19 cellular contexts compared by ENCODE assay signal in the genomic region with DNA sequence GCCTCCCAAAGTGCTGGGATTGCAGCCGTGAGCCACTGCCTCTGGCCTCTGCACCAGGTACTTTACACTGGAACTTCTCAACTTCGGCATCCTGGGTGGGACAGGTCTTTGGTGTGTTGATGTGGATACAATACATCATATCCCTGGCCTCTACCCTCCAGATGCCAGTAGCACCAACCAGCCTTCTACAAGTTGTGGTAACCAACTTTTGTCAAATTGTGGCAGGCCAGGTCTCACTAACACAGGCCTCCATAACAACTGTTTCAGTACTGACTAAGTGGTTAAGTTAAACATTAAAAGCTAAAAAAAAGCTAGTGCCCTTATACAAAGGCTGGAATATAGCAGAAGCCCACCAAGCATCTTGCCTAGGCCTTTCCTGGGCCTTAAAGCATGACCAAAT.
DNase-seq lines count a peak whose midpoint lies in the region; ATAC-seq, FAIRE-seq and TF ChIP-seq lines count a peak whose summit lies in the region.
"Had no signal": no experiment of that assay in that cellular context is flagged by ENCODE, and none has a peak within 500 bp of the region (broad histone marks: within the 10 kb centered on the region; RNA-seq: fewer than 3 reads in every experiment).

No MANE protein-coding gene starts in this region.

- TF ChIP-seq EP300 in esophagus muscularis mucosa (IDR thresholded peaks at IDR 0.05), result no peak

- H3K9me3 Mint-ChIP-seq in activated T-helper 1 cell treated with anti-CD3 and anti-CD28 coated beads, Interleukin-12 subunit alpha, Interleukin-12 subunit beta, Interleukin-2, Interleukin-4 antibody, amounts not matched to agents 30 ng/mL and 10 ng/mL and 1 ng/mL, durations not matched to agents 14 hours and 24 hours and 36 hours, result no peaks in the 10 kb centered on the region
- H3K9me3 Mint-ChIP-seq in Caco-2 (ENCODE audit: unreplicated experiment), result no peaks in the 10 kb centered on the region

- H3K9me3 ChIP-seq in BLaER1 treated with 17β-estradiol and CSF1 and Interleukin-3, amounts not matched to agents 10 nM and 100 nM (replicated peaks in 1 of 11), result peaks cover 0 to 28% (median 12%) of the 10 kb centered on the region in 11 experiments; a peak in 16 of 22 replicates
- H3K9me3 ChIP-seq in neutrophil (no peaks in the 10 kb centered on the region), Caco-2 (peaks cover 14% of the 10 kb centered on the region), esophagus muscularis mucosa (peaks cover 0 to 4% (median 0%) of the 10 kb centered on the region in 4 donors)
- H3K9me3 ChIP-seq: A549, SK-N-SH had no signal

- peak overlapping the region in 8 of 11 experiments; percentile 76 to 91 (median 84); a peak in 16 of 22 replicates for H3K4me2 ChIP-seq in BLaER1 treated with 17β-estradiol and CSF1 and Interleukin-3, amounts not matched to agents 10 nM and 100 nM
- H3K4me2 ChIP-seq: A549, KMS-11, SK-N-SH had no signal

- no peak for TF ChIP-seq CTCF in neutrophil (IDR thresholded peaks at IDR 0.05)
- TF ChIP-seq CTCF in Caco-2 (IDR thresholded peaks at IDR 0.05; ENCODE audit: insufficient read depth in 1 of 2, low read depth in 1 of 2, low read length in 1 of 2, severe bottlenecking in 1 of 2, unreplicated experiment in 1 of 2), result no peak
- TF ChIP-seq CTCF in esophagus muscularis mucosa (IDR thresholded peaks at IDR 0.05), result no peak

- H3K4me3 ChIP-seq in BLaER1 treated with 17β-estradiol and CSF1 and Interleukin-3, amounts not matched to agents 10 nM and 100 nM, result no peak overlapping the region
- H3K4me3 ChIP-seq in neutrophil (ENCODE audit: low read depth in 1 of 2, low read length in 1 of 2) (no peak overlapping the region), Caco-2 (ENCODE audit: low read depth, low read length) (no peak overlapping the region), esophagus muscularis mucosa (no peak overlapping the region)
- H3K4me3 ChIP-seq: A549 had no signal

- no peak overlapping the region for H3K4me3 Mint-ChIP-seq in activated T-helper 1 cell treated with anti-CD3 and anti-CD28 coated beads, Interleukin-12 subunit alpha, Interleukin-12 subunit beta, Interleukin-2, Interleukin-4 antibody, amounts not matched to agents 30 ng/mL and 10 ng/mL and 1 ng/mL, durations not matched to agents 14 hours and 24 hours and 36 hours
- no peak overlapping the region for H3K4me3 Mint-ChIP-seq in Caco-2 (ENCODE audit: unreplicated experiment)
- H3K4me3 Mint-ChIP-seq: H9 had no signal

- WGBS in esophagus muscularis mucosa, result 100% methylated on average over 1 of the region's 2 CpGs

- peak overlapping the region; percentile 21 for H3K27ac Mint-ChIP-seq in activated T-helper 1 cell treated with anti-CD3 and anti-CD28 coated beads, Interleukin-12 subunit alpha, Interleukin-12 subunit beta, Interleukin-2, Interleukin-4 antibody, amounts not matched to agents 30 ng/mL and 10 ng/mL and 1 ng/mL, durations not matched to agents 14 hours and 24 hours and 36 hours
- no peak overlapping the region for H3K27ac Mint-ChIP-seq in Caco-2 (ENCODE audit: unreplicated experiment)
- H3K27ac Mint-ChIP-seq: H9 had no signal

- CTCF ChIA-PET in Caco-2 (lab: Charles Lee), result interaction anchor here (1.1 kb wide), 1 partner anchor 174 kb away, joined by 4 read pairs; no protein-coding TSS in a partner anchor

- peaks cover 40 to 77% (median 72%) of the 10 kb centered on the region in 10 experiments for H3K4me1 ChIP-seq in BLaER1 treated with 17β-estradiol and CSF1 and Interleukin-3, amounts not matched to agents 10 nM and 100 nM
- H3K4me1 ChIP-seq in neutrophil (ENCODE audit: control insufficient read depth in 1 of 2, insufficient read depth in 1 of 2, low read depth in 1 of 2, low read length in 1 of 2) (peaks cover 57 to 58% of the 10 kb centered on the region in 2 experiments), Caco-2 (peaks cover 40% of the 10 kb centered on the region), esophagus muscularis mucosa (peaks cover 0 to 6% (median 3%) of the 10 kb centered on the region in 4 donors)

- FAIRE-seq in RCC 7860 (lab: Jason Lieb, UNC), result no peak
- FAIRE-seq: A549, HepG2 had no signal

- H3K36me3 ChIP-seq in BLaER1 treated with 17β-estradiol and CSF1 and Interleukin-3, amounts not matched to agents 10 nM and 100 nM, result peaks cover 0 to 6% (median 0%) of the 10 kb centered on the region in 11 experiments; a peak in 2 of 22 replicates
- H3K36me3 ChIP-seq in neutrophil, result no peaks in the 10 kb centered on the region
- H3K36me3 ChIP-seq in Caco-2 (ENCODE audit: control insufficient read depth, insufficient read depth, low read length), result no peaks in the 10 kb centered on the region
- no peaks in the 10 kb centered on the region for H3K36me3 ChIP-seq in esophagus muscularis mucosa

- H3K36me3 Mint-ChIP-seq in activated T-helper 1 cell treated with anti-CD3 and anti-CD28 coated beads, Interleukin-12 subunit alpha, Interleukin-12 subunit beta, Interleukin-2, Interleukin-4 antibody, amounts not matched to agents 30 ng/mL and 10 ng/mL and 1 ng/mL, durations not matched to agents 14 hours and 24 hours and 36 hours (ENCODE audit: low read depth), result no peaks in the 10 kb centered on the region
- no peaks in the 10 kb centered on the region for H3K36me3 Mint-ChIP-seq in Caco-2 (ENCODE audit: insufficient read depth, unreplicated experiment)

- no peaks in the 10 kb centered on the region for H3K27me3 Mint-ChIP-seq in activated T-helper 1 cell treated with anti-CD3 and anti-CD28 coated beads, Interleukin-12 subunit alpha, Interleukin-12 subunit beta, Interleukin-2, Interleukin-4 antibody, amounts not matched to agents 30 ng/mL and 10 ng/mL and 1 ng/mL, durations not matched to agents 14 hours and 24 hours and 36 hours (ENCODE audit: insufficient read depth)
- H3K27me3 Mint-ChIP-seq in Caco-2 (ENCODE audit: insufficient read depth, unreplicated experiment), result no peaks in the 10 kb centered on the region

- no peak for DNase-seq in activated T-helper 1 cell treated with anti-CD3 and anti-CD28 coated beads, Interleukin-12 subunit alpha, Interleukin-12 subunit beta, Interleukin-2, Interleukin-4 antibody, amounts not matched to agents 30 ng/mL and 10 ng/mL and 1 ng/mL, durations not matched to agents 14 hours and 24 hours and 36 hours (ENCODE audit: low spot score)
- DNase-seq in Caco-2 (no peak), RCC 7860 (ENCODE audit: low spot score) (no peak), esophagus muscularis mucosa (ENCODE audit: extremely low spot score) (no peak)
- DNase-seq: DMS153, NCI-H1436 treated with DMSO at 0.1 percent for 48 hours, NCI-H510A, NCI-H774, SK-N-SH had no signal

- ATAC-seq in HG03354 (IDR thresholded peaks at IDR 0.05; ENCODE audit: poor library complexity, severe bottlenecking, unreplicated experiment), result peak; percentile 40
- ATAC-seq in HG03571 (IDR thresholded peaks at IDR 0.05; ENCODE audit: unreplicated experiment), result no peak
- ATAC-seq: A549, Right ventricle myocardium inferior had no signal

- intact Hi-C loops in activated T-helper 1 cell treated with anti-CD3 and anti-CD28 coated beads, Interleukin-12 subunit alpha, Interleukin-12 subunit beta, Interleukin-2, Interleukin-4 antibody, amounts not matched to agents 30 ng/mL and 10 ng/mL and 1 ng/mL, durations not matched to agents 14 hours and 24 hours and 36 hours (cut with micrococcal nuclease), result loop anchor here (5.0 to 10.0 kb wide), 2 partner anchors 517 to 715 kb away; no protein-coding TSS in a partner anchor
- intact Hi-C loops in Caco-2 (cut with micrococcal nuclease; ENCODE audit: unreplicated experiment) (loop anchor here (2.0 kb wide), 1 partner anchor 49 kb away; no protein-coding TSS in a partner anchor), esophagus muscularis mucosa (cut with DNase I) (no loop called here)

- peak overlapping the region in 8 of 11 experiments; percentile 13 to 81 (median 74); a peak in 11 of 22 replicates for H3K9ac ChIP-seq in BLaER1 treated with 17β-estradiol and CSF1 and Interleukin-3, amounts not matched to agents 10 nM and 100 nM
- H3K9ac ChIP-seq: KMS-11, SK-N-SH had no signal

- H4K20me1 ChIP-seq in BLaER1 treated with 17β-estradiol and CSF1 and Interleukin-3, amounts not matched to agents 10 nM and 100 nM, result no peaks in the 10 kb centered on the region

- no peak for TF ChIP-seq POLR2A in esophagus muscularis mucosa (IDR thresholded peaks at IDR 0.05; ENCODE audit: low read depth)

- BruUV-seq in Caco-2 (replicated peaks; lab: Mats Ljungman, UMichigan), result no TSS peak

- H3K4me1 Mint-ChIP-seq in activated T-helper 1 cell treated with anti-CD3 and anti-CD28 coated beads, Interleukin-12 subunit alpha, Interleukin-12 subunit beta, Interleukin-2, Interleukin-4 antibody, amounts not matched to agents 30 ng/mL and 10 ng/mL and 1 ng/mL, durations not matched to agents 14 hours and 24 hours and 36 hours (ENCODE audit: low read depth), result peaks cover 49% of the 10 kb centered on the region
- peaks cover 5% of the 10 kb centered on the region for H3K4me1 Mint-ChIP-seq in Caco-2 (ENCODE audit: low read depth, unreplicated experiment)

- peak overlapping the region; percentile 80 to 98 (median 93); a peak in 20 of 22 replicates for H3K27ac ChIP-seq in BLaER1 treated with 17β-estradiol and CSF1 and Interleukin-3, amounts not matched to agents 10 nM and 100 nM
- H3K27ac ChIP-seq in neutrophil, result peak overlapping the region; percentile 85
- no peak overlapping the region for H3K27ac ChIP-seq in esophagus muscularis mucosa (replicated peaks in 1 of 4)
- H3K27ac ChIP-seq: A549, C4-2B, KMS-11 had no signal

- POLR2A ChIA-PET in Caco-2 (lab: Charles Lee), result no interaction called here

- no peaks in the 10 kb centered on the region for H3K27me3 ChIP-seq in BLaER1 treated with 17β-estradiol and CSF1 and Interleukin-3, amounts not matched to agents 10 nM and 100 nM
- H3K27me3 ChIP-seq in neutrophil (no peaks in the 10 kb centered on the region), Caco-2 (replicated peaks; ENCODE audit: control insufficient read depth, insufficient read depth, low read length) (no peaks in the 10 kb centered on the region), esophagus muscularis mucosa (no peaks in the 10 kb centered on the region)

Comparison
In these comparisons a context has a peak if more than half of its experiments do, and no peak if none do; other contexts are left out.
1. H3K27ac ChIP-seq: peak in BLaER1 treated with 17β-estradiol and CSF1 and Interleukin-3, amounts not matched to agents 10 nM and 100 nM (11 of 11) and neutrophil (single experiment); none in esophagus muscularis mucosa (0 of 4).